In the genomic region with DNA sequence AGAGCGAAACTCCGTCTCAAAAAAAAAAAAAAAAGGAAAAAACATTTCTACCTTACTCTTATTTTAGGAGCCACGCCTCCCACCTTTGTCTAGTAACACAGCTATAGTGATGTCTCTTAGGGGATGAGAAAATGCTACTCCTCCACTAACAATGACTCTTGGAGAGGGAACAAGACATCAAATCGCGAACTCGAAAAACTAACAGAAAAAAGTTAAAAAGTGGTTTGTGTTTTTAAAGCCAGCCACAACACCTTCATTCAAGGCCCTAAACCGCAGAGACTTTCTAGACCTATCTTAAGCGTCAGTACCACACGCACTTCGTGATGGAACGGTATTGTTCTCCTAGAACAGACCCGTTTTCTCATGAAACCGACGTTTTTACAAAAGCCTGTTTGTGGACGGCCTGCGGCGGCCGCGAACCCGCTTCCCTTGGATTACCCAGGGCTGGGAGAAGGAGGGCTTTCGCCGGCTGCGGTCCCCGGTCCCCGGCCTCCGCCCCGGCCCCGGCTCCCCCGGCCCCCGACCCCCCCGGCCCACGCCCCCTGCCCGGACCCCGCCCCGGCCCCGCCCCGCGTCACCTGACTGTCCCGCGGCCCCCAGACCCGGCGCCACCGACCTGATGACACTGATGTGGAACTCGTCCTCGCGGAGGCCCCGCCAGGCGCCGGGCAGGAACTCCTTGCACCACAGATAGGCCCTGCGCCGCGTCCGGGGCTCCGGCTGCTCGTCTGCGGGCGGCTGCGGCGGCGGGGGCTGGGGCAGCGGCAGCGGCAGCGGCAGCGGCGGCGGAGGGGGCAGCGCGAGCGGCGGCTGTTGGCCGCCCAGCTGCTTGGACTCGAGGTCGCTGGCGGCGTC, we compare ENCODE assay signal across 8 cellular contexts. TPM values are rescaled to one million over a fixed set of nuclear protein-coding genes. Genes with fewer than 3 reads are reported as not detected.
A peak's percentile ranks its signal among the peaks of the same experiment; 100 is the strongest.
DNase-seq lines count a peak whose midpoint lies in the region; ATAC-seq and TF ChIP-seq lines count a peak whose summit lies in the region.

No MANE protein-coding gene starts in this region.

- H3K4me1 Mint-ChIP-seq in activated CD4-positive, alpha-beta T cell treated with anti-CD3 and anti-CD28 coated beads, Interleukin-2, amount 10 ng/mL, durations not matched to agents 7 days and 5 days, result peaks cover 21% of the 10 kb centered on the region
- H3K4me1 Mint-ChIP-seq in stimulated activated effector memory CD8-positive, alpha-beta T cell treated with anti-CD3 and anti-CD28 coated beads, Interleukin-12 subunit alpha, Interleukin-12 subunit beta, amount 100 ng/mL, for 72 hours, result peaks cover 15% of the 10 kb centered on the region

- H3K4me3 Mint-ChIP-seq in activated CD4-positive, alpha-beta T cell treated with anti-CD3 and anti-CD28 coated beads, Interleukin-2, amount 10 ng/mL, durations not matched to agents 7 days and 5 days, result peak overlapping the region; percentile 77
- H3K4me3 Mint-ChIP-seq in stimulated activated effector memory CD8-positive, alpha-beta T cell treated with anti-CD3 and anti-CD28 coated beads, Interleukin-12 subunit alpha, Interleukin-12 subunit beta, amount 100 ng/mL, for 72 hours, result peak overlapping the region; percentile 64

- DNase-seq in EH (ENCODE audit: low read depth) (peak; percentile 47), LNCaP clone FGC (ENCODE audit: low read depth) (no peak), ecto neural progenitor cell (ENCODE audit: low spot score) (peak; percentile 83), lower lobe of right lung (peak; percentile 82), NCI-H1048 (lab: John Stamatoyannopoulos, UW) (no peak)
- peak; percentile 56 for DNase-seq in activated CD4-positive, alpha-beta T cell treated with anti-CD3 and anti-CD28 coated beads, Interleukin-2, amount 10 ng/mL, durations not matched to agents 7 days and 5 days
- DNase-seq in stimulated activated effector memory CD8-positive, alpha-beta T cell treated with anti-CD3 and anti-CD28 coated beads, Interleukin-12 subunit alpha, Interleukin-12 subunit beta, amount 100 ng/mL, for 72 hours (ENCODE audit: low spot score in 2 of 2), result peak in 1 of 2 donors; percentile 64

- no peaks in the 10 kb centered on the region for H3K9me3 ChIP-seq in lower lobe of right lung

- CTCF ChIA-PET in activated CD4-positive, alpha-beta T cell treated with anti-CD3 and anti-CD28 coated beads, Interleukin-2, amount 10 ng/mL, durations not matched to agents 7 days and 5 days (lab: Charles Lee), result interaction anchor here (0.6 to 0.7 kb wide), 2 partner anchors 998 to 1555 kb away, joined by 3 read pairs; no protein-coding TSS in a partner anchor

- H3K27me3 ChIP-seq in lower lobe of right lung (ENCODE audit: low read depth), result no peaks in the 10 kb centered on the region

- peak overlapping the region; percentile 99 for H3K27ac ChIP-seq in lower lobe of right lung

- H3K4me3 ChIP-seq in LNCaP clone FGC (ENCODE audit: low read depth, low read length), result peak overlapping the region; percentile 65
- H3K4me3 ChIP-seq in lower lobe of right lung, result peak overlapping the region; percentile 72

- H3K9me3 Mint-ChIP-seq in activated CD4-positive, alpha-beta T cell treated with anti-CD3 and anti-CD28 coated beads, Interleukin-2, amount 10 ng/mL, durations not matched to agents 7 days and 5 days, result no peaks in the 10 kb centered on the region
- H3K9me3 Mint-ChIP-seq in stimulated activated effector memory CD8-positive, alpha-beta T cell treated with anti-CD3 and anti-CD28 coated beads, Interleukin-12 subunit alpha, Interleukin-12 subunit beta, amount 100 ng/mL, for 72 hours, result no peaks in the 10 kb centered on the region

- TF ChIP-seq CTCF in LNCaP clone FGC (IDR thresholded peaks at IDR 0.05; ENCODE audit: control insufficient read depth, extremely low read depth, insufficient read depth) (no peak), lower lobe of right lung (IDR thresholded peaks at IDR 0.05) (no peak)

- ATAC-seq in GM21576 (IDR thresholded peaks at IDR 0.05; ENCODE audit: unreplicated experiment) (peak; percentile 18), lower lobe of right lung (no peak)
- peak; percentile 38 for ATAC-seq in stimulated activated effector memory CD8-positive, alpha-beta T cell treated with anti-CD3 and anti-CD28 coated beads, Interleukin-12 subunit alpha, Interleukin-12 subunit beta, amount 100 ng/mL, for 72 hours

- intact Hi-C loops in lower lobe of right lung (cut with DNase I), result no loop called here

- H3K4me1 ChIP-seq in lower lobe of right lung, result peaks cover 47% of the 10 kb centered on the region

- no peaks in the 10 kb centered on the region for H3K36me3 ChIP-seq in lower lobe of right lung

- H3K27me3 Mint-ChIP-seq in activated CD4-positive, alpha-beta T cell treated with anti-CD3 and anti-CD28 coated beads, Interleukin-2, amount 10 ng/mL, durations not matched to agents 7 days and 5 days, result no peaks in the 10 kb centered on the region

- H3K27ac Mint-ChIP-seq in activated CD4-positive, alpha-beta T cell treated with anti-CD3 and anti-CD28 coated beads, Interleukin-2, amount 10 ng/mL, durations not matched to agents 7 days and 5 days, result peak overlapping the region; percentile 80
- H3K27ac Mint-ChIP-seq in stimulated activated effector memory CD8-positive, alpha-beta T cell treated with anti-CD3 and anti-CD28 coated beads, Interleukin-12 subunit alpha, Interleukin-12 subunit beta, amount 100 ng/mL, for 72 hours, result no peak overlapping the region

- POLR2A ChIA-PET in activated CD4-positive, alpha-beta T cell treated with anti-CD3 and anti-CD28 coated beads, Interleukin-2, amount 10 ng/mL, durations not matched to agents 7 days and 5 days (lab: Charles Lee), result no interaction called here

- H3K36me3 Mint-ChIP-seq in activated CD4-positive, alpha-beta T cell treated with anti-CD3 and anti-CD28 coated beads, Interleukin-2, amount 10 ng/mL, durations not matched to agents 7 days and 5 days (ENCODE audit: low read depth), result no peaks in the 10 kb centered on the region
- peaks cover 5% of the 10 kb centered on the region for H3K36me3 Mint-ChIP-seq in stimulated activated effector memory CD8-positive, alpha-beta T cell treated with anti-CD3 and anti-CD28 coated beads, Interleukin-12 subunit alpha, Interleukin-12 subunit beta, amount 100 ng/mL, for 72 hours

RNA-seq across cellular contexts. Expression of a gene that starts 0.7 kb away (rescaled TPM):
- 1 to 10 TPM; 4.5 to 6.3 TPM for total RNA-seq in activated CD4-positive, alpha-beta T cell treated with anti-CD3 and anti-CD28 coated beads, Interleukin-2, amount 10 ng/mL, durations not matched to agents 7 days and 5 days
- 43.0 TPM for total RNA-seq in lower lobe of right lung

Comparison
In these comparisons a context has a peak if more than half of its experiments do, and no peak if none do; other contexts are left out.
1. DNase-seq: peak in EH (single experiment), activated CD4-positive, alpha-beta T cell treated with anti-CD3 and anti-CD28 coated beads, Interleukin-2, amount 10 ng/mL, durations not matched to agents 7 days and 5 days (single experiment), ecto neural progenitor cell (single experiment) and lower lobe of right lung (single experiment); none in LNCaP clone FGC (single experiment) and NCI-H1048 (single experiment).
2. ATAC-seq: peak in GM21576 (single experiment) and stimulated activated effector memory CD8-positive, alpha-beta T cell treated with anti-CD3 and anti-CD28 coated beads, Interleukin-12 subunit alpha, Interleukin-12 subunit beta, amount 100 ng/mL, for 72 hours (single experiment); none in lower lobe of right lung (0 of 2).